ENCODE assay signal across 8 cellular contexts in the genomic region with DNA sequence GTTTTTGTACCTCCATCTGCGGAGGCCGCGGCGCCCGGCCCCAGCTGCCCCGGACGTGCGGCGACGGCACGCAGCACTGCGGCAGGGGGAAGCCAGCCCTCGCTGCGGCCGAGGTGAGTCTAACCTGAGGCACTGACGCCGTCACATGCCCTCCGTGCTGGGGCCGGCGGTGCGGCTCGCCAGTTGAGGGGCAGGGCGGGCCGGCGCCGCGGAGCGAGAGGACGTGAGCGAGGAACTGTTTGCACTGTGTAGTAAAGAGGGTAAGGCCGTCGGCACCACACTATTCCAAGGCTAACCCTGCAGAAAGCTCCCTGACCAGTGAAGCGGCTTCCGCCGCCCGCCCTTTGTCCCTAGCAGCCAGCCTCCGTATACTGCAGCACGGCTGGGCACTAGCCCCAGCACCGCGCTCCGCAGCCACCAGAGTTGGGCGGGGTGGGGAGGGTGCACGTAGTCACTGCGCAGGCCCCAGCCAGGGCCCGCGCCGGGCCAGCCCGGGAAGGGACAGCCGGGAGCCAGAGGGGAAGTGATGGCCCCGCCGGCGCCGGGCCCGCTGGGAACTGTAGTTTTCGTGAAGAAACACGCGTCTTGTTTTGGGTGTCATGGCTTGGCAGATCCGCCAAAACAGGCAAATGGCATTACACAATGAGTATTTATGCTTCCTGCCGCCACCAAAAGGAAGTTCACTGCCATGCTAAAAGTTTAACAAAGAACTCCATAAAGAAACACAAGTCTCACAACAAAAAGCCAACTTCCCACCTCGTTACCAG. TPM values are rescaled to one million over a fixed set of nuclear protein-coding genes. Genes with fewer than 3 reads are reported as not detected.
DNase-seq lines count a peak whose midpoint lies in the region; ATAC-seq and TF ChIP-seq lines count a peak whose summit lies in the region.

No MANE protein-coding gene starts in this region.

- H3K4me3 Mint-ChIP-seq in endothelial cell (ENCODE audit: unreplicated experiment) (peak overlapping the region; percentile 91), mesothelial cell of epicardium (peak overlapping the region; percentile 77)

- ATAC-seq in GM21390 (IDR thresholded peaks at IDR 0.05; ENCODE audit: unreplicated experiment), result peak; percentile 57

- TF ChIP-seq CTCF in endothelial cell (IDR thresholded peaks at IDR 0.05; ENCODE audit: unreplicated experiment) (peak; percentile 61), mesothelial cell of epicardium (IDR thresholded peaks at IDR 0.05; ENCODE audit: unreplicated experiment) (peak; percentile 54)

- H3K9me3 Mint-ChIP-seq in endothelial cell (ENCODE audit: unreplicated experiment), result no peaks in the 10 kb centered on the region
- no peaks in the 10 kb centered on the region for H3K9me3 Mint-ChIP-seq in mesothelial cell of epicardium

- no peaks in the 10 kb centered on the region for H3K27me3 ChIP-seq in HUES48 (ENCODE audit: control insufficient read depth, insufficient read depth, low read length)
- no peaks in the 10 kb centered on the region for H3K27me3 ChIP-seq in NT2/D1 (ENCODE audit: insufficient read depth, insufficient read length)

- DNase-seq in Caki2 (ENCODE audit: low read depth) (peak; percentile 91), NT2/D1 (ENCODE audit: low read depth, low spot score) (peak; percentile 72), endothelial cell (ENCODE audit: low spot score) (peak; percentile 96), mesothelial cell of epicardium (ENCODE audit: low spot score in 2 of 2, unreplicated experiment in 2 of 2) (peak; percentile 77 to 86)
- peak; percentile 86 for DNase-seq in activated CD8-positive, alpha-beta memory T cell treated with anti-CD3 and anti-CD28 coated beads, Interleukin-2, amount 50 U/mL, for 24 hours (ENCODE audit: extremely low read depth)
- DNase-seq in stimulated activated CD8-positive, alpha-beta memory T cell treated with anti-CD3 and anti-CD28 coated beads, Interleukin-15, amount 100 ng/mL, for 24 hours (ENCODE audit: low read depth), result peak; percentile 90

- H3K4me3 ChIP-seq in HUES48 (ENCODE audit: low read depth, low read length), result peak overlapping the region; percentile 93
- peak overlapping the region; percentile 98 for H3K4me3 ChIP-seq in NT2/D1 (ENCODE audit: insufficient read length, low read depth)

- H3K4me1 Mint-ChIP-seq in endothelial cell (ENCODE audit: unreplicated experiment) (peaks cover 38% of the 10 kb centered on the region), mesothelial cell of epicardium (peaks cover 34% of the 10 kb centered on the region)

- H3K27me3 Mint-ChIP-seq in endothelial cell (ENCODE audit: unreplicated experiment), result peaks cover 18% of the 10 kb centered on the region
- H3K27me3 Mint-ChIP-seq in mesothelial cell of epicardium (ENCODE audit: low read depth), result no peaks in the 10 kb centered on the region

- H3K27ac Mint-ChIP-seq in endothelial cell (ENCODE audit: unreplicated experiment) (peak overlapping the region; percentile 89), mesothelial cell of epicardium (peak overlapping the region; percentile 88)

- H3K36me3 ChIP-seq in HUES48 (ENCODE audit: control insufficient read depth, insufficient read depth, low read length) (no peaks in the 10 kb centered on the region), NT2/D1 (ENCODE audit: insufficient read depth, insufficient read length, low read length) (peaks cover 7% of the 10 kb centered on the region)

- H3K36me3 Mint-ChIP-seq in endothelial cell (ENCODE audit: low read depth, unreplicated experiment) (peaks cover 17% of the 10 kb centered on the region), mesothelial cell of epicardium (peaks cover 5% of the 10 kb centered on the region)

- peak overlapping the region; percentile 97 for H3K9ac ChIP-seq in HUES48 (ENCODE audit: low read depth, low read length)
- H3K9ac ChIP-seq in NT2/D1 (ENCODE audit: insufficient read length, low read depth), result peak overlapping the region; percentile 100

- H3K4me1 ChIP-seq in HUES48 (ENCODE audit: control insufficient read depth, insufficient read depth, low read length) (peaks cover 32% of the 10 kb centered on the region), NT2/D1 (ENCODE audit: insufficient read depth, insufficient read length) (no peaks in the 10 kb centered on the region)

- in situ Hi-C loops in Caki2 (cut with HindIII; ENCODE audit: low pct_unique_long_range_greater_than_20kb, low sequenced_read_pairs), result no loop called here

- peak overlapping the region; percentile 99 for H3K27ac ChIP-seq in HUES48 (ENCODE audit: low read depth, low read length)

- peaks cover 11% of the 10 kb centered on the region for H3K9me3 ChIP-seq in HUES48 (ENCODE audit: control insufficient read depth, insufficient read depth, low read length)
- peaks cover 17% of the 10 kb centered on the region for H3K9me3 ChIP-seq in NT2/D1 (ENCODE audit: insufficient read depth, low read length)

RNA-seq across cellular contexts. Expression of a gene that starts 0.6 kb away (rescaled TPM):
- 32.8 and 35.6 TPM in 2 replicates for total RNA-seq in Caki2 (2014; rRNA removed; shearing (Covaris generic); ENCODE audit: low replicate concordance)
- 154 TPM for total RNA-seq in endothelial cell (ENCODE audit: unreplicated experiment)
- total RNA-seq in mesothelial cell of epicardium, result 185 to 189 TPM (median 189 TPM) in 3 replicates

Comparison
In these comparisons a context has a peak if more than half of its experiments do, and no peak if none do; other contexts are left out.
1. Peak in every context shown above with its lines: DNase-seq, ATAC-seq, H3K4me3 ChIP-seq and H3K27ac ChIP-seq.